Comparison of ENCODE assay signal across 23 cellular contexts in genomic region chr5:44794371-44794770, GRCh38.
"Had no signal": no experiment of that assay in that cellular context is flagged by ENCODE, and none has a peak within 500 bp of the region (broad histone marks: within the 10 kb centered on the region; RNA-seq: fewer than 3 reads in every experiment).

No MANE protein-coding gene starts in this region.

- H3K36me3 ChIP-seq: colonic mucosa, esophagus squamous epithelium, gastrocnemius medialis had no signal

- H3K9me3 ChIP-seq: colonic mucosa, gastrocnemius medialis had no signal

- H3K4me3 Mint-ChIP-seq: dendritic cell treated with granulocyte-macrophage colony-stimulating factor and Interleukin-4, amounts not matched to agents 40 ng/mL and 50 ng/mL, for 4 days; effector memory CD8-positive, alpha-beta T cell had no signal

- H3K27me3 ChIP-seq: colonic mucosa, dorsolateral prefrontal cortex, esophagus muscularis mucosa, esophagus squamous epithelium, foreskin keratinocyte, gastrocnemius medialis, gastroesophageal sphincter, heart left ventricle, heart right ventricle had no signal

- H3K4me3 ChIP-seq: colonic mucosa, coronary artery, dorsolateral prefrontal cortex, esophagus muscularis mucosa, esophagus squamous epithelium, gastrocnemius medialis, gastroesophageal sphincter, heart left ventricle, heart right ventricle had no signal

- H3K4me1 ChIP-seq: colonic mucosa, esophagus muscularis mucosa, esophagus squamous epithelium, foreskin keratinocyte, gastrocnemius medialis, gastroesophageal sphincter, heart left ventricle, heart right ventricle had no signal

- H3K27me3 Mint-ChIP-seq: dendritic cell treated with granulocyte-macrophage colony-stimulating factor and Interleukin-4, amounts not matched to agents 40 ng/mL and 50 ng/mL, for 4 days had no signal

- H3K27ac Mint-ChIP-seq: dendritic cell treated with granulocyte-macrophage colony-stimulating factor and Interleukin-4, amounts not matched to agents 40 ng/mL and 50 ng/mL, for 4 days; effector memory CD8-positive, alpha-beta T cell had no signal

- H3K27ac ChIP-seq: colonic mucosa, coronary artery, dorsolateral prefrontal cortex, epithelial cell of prostate, esophagus muscularis mucosa, esophagus squamous epithelium, foreskin keratinocyte, gastrocnemius medialis, gastroesophageal sphincter, heart left ventricle, heart right ventricle had no signal

- DNase-seq: colonic mucosa; cortex of kidney; dermis blood vessel endothelial cell; dorsolateral prefrontal cortex; effector CD4-positive, alpha-beta T cell; effector CD8-positive, alpha-beta T cell; effector memory CD4-positive, alpha-beta T cell; effector memory CD8-positive, alpha-beta T cell; erythroblast; esophagus squamous epithelium; foreskin fibroblast; foreskin keratinocyte; foreskin melanocyte; gastrocnemius medialis; glutamatergic neuron; head of caudate nucleus; heart left ventricle; heart right ventricle had no signal
